23 cellular contexts compared by ENCODE assay signal in the genomic region with DNA sequence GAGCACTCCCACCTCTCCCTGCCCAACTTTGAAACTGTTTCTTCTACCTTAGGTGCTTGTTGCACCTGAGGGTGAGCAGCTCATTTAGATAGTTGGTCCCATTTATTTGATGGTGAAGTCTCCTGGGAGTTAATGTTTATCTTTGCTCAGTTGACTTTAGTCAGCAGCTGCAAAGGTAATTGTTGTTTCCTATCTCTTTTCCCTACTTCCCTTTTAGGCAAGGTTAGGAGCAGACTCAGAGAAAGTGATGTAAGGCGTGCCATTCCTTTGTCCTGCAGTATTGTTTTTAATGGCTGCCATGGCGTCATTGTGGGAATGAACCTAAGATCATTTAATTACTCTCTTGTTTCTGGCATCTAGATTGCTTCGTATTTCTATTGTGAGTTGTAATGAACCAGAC. TPM values are rescaled to one million over a fixed set of nuclear protein-coding genes. Genes with fewer than 3 reads are reported as not detected.
DNase-seq lines count a peak whose midpoint lies in the region; ATAC-seq, FAIRE-seq and TF ChIP-seq lines count a peak whose summit lies in the region.
"Had no signal": no experiment of that assay in that cellular context is flagged by ENCODE, and none has a peak within 500 bp of the region (broad histone marks: within the 10 kb centered on the region; RNA-seq: fewer than 3 reads in every experiment).

No MANE protein-coding gene starts in this region.

- intact Hi-C loops in K562 (cut with micrococcal nuclease), result no loop called here
- intact Hi-C loops in activated CD4-positive, alpha-beta T cell treated with anti-CD3 and anti-CD28 coated beads, Interleukin-2, amount 10 ng/mL, durations not matched to agents 24 days and 14 days (cut with micrococcal nuclease), result no loop called here

- no TSS peak for BruUV-seq in K562 (replicated peaks; lab: Mats Ljungman, UMichigan)

- no peaks in the 10 kb centered on the region for H3K9me3 ChIP-seq in K562 (replicated peaks; ENCODE audit: control insufficient read depth, insufficient read depth, low read depth, low read length)
- H3K9me3 ChIP-seq: BLaER1, HAP-1, sigmoid colon had no signal

- no peak for TF ChIP-seq RAD21 in K562 (CRISPR knock-in tag; conservative IDR thresholded peaks at IDR 0.05 in 1 of 2, IDR thresholded peaks at IDR 0.05 in 1 of 2)

- TF ChIP-seq CTCF in K562 (IDR thresholded peaks at IDR 0.05 in 2 of 3, conservative IDR thresholded peaks at IDR 0.05 in 1 of 3; ENCODE audit: insufficient read depth in 2 of 3, low read depth in 1 of 3, low read length in 3 of 3), result no peak
- no peak for TF ChIP-seq CTCF in nephron progenitor cell (IDR thresholded peaks at IDR 0.05)

- peaks cover 29% of the 10 kb centered on the region for H3K36me3 ChIP-seq in K562 (ENCODE audit: control insufficient read depth, insufficient read depth, low read length)

- no peak overlapping the region for H3K27ac ChIP-seq in K562 (ENCODE audit: extremely low read depth, low read depth, low read length)
- H3K27ac ChIP-seq: BLaER1 had no signal

- DNase-seq in NCI-H1417 (lab: John Stamatoyannopoulos, UW) (peak in 2 of 3 experiments; percentile 3 to 46), NCI-H1417 treated with DMSO at 0.1 percent for 48 hours (lab: John Stamatoyannopoulos, UW) (no peak), NCI-H146 (lab: John Stamatoyannopoulos, UW) (peak; percentile 40), K562 (ENCODE audit: extremely low read depth in 1 of 4, low spot score in 3 of 4) (no peak), nephron progenitor cell (no peak)
- DNase-seq in activated CD4-positive, alpha-beta T cell treated with anti-CD3 and anti-CD28 coated beads, Interleukin-2, amount 10 ng/mL, durations not matched to agents 24 days and 14 days, result no peak
- DNase-seq: activated CD8-positive, alpha-beta memory T cell treated with anti-CD3 and anti-CD28 coated beads for 24 hours; activated T-cell treated with anti-CD3 and anti-CD28 coated beads, Interleukin-2, amount 50 U/mL, for 72 hours; DND-41; foreskin fibroblast; NCI-H226; SHP77 treated with DMSO at 0.1 percent for 48 hours; sigmoid colon; stimulated activated naive CD4-positive, alpha-beta T cell treated with Interleukin-2 at 50 U/mL for 16 hours; T-helper 2 cell; trophoblast cell had no signal

- no peak overlapping the region for H2AFZ ChIP-seq in K562 (ENCODE audit: low read depth, low read length)

- no peaks in the 10 kb centered on the region for H3K27me3 Mint-ChIP-seq in nephron progenitor cell (ENCODE audit: low read depth, poor library complexity)
- H3K27me3 Mint-ChIP-seq in activated CD4-positive, alpha-beta T cell treated with anti-CD3 and anti-CD28 coated beads, Interleukin-2, amount 10 ng/mL, durations not matched to agents 24 days and 14 days, result no peaks in the 10 kb centered on the region

- H3K27me3 ChIP-seq in K562 (ENCODE audit: control insufficient read depth in 2 of 2, insufficient read depth in 2 of 2, low read length in 2 of 2), result no peaks in the 10 kb centered on the region
- H3K27me3 ChIP-seq: BLaER1, sigmoid colon had no signal

- no peaks in the 10 kb centered on the region for H3K9me3 Mint-ChIP-seq in nephron progenitor cell
- H3K9me3 Mint-ChIP-seq in activated CD4-positive, alpha-beta T cell treated with anti-CD3 and anti-CD28 coated beads, Interleukin-2, amount 10 ng/mL, durations not matched to agents 24 days and 14 days, result no peaks in the 10 kb centered on the region
- H3K9me3 Mint-ChIP-seq: activated naive CD4-positive, alpha-beta T cell treated with anti-CD3 and anti-CD28 coated beads, Interleukin-2, amount 50 U/mL, for 72 hours; activated T-cell treated with anti-CD3 and anti-CD28 coated beads, Interleukin-2, amount 50 U/mL, for 72 hours had no signal

- H3K4me1 ChIP-seq in K562 (replicated peaks in 1 of 2; ENCODE audit: control insufficient read depth in 2 of 2, insufficient read depth in 2 of 2, low read length in 2 of 2), result peaks cover 0 to 22% of the 10 kb centered on the region in 2 experiments; a peak in 3 of 5 replicates

- peaks cover 21% of the 10 kb centered on the region for H3K36me3 Mint-ChIP-seq in nephron progenitor cell (ENCODE audit: low read depth)
- H3K36me3 Mint-ChIP-seq in activated CD4-positive, alpha-beta T cell treated with anti-CD3 and anti-CD28 coated beads, Interleukin-2, amount 10 ng/mL, durations not matched to agents 24 days and 14 days (ENCODE audit: low read depth), result peaks cover 34% of the 10 kb centered on the region

- H3K4me2 ChIP-seq in K562 (ENCODE audit: insufficient read depth, low read length), result no peak overlapping the region
- H3K4me2 ChIP-seq: BLaER1 had no signal

- POLR2A ChIA-PET in K562 (lab: Yijun Ruan, JAX), result no interaction called here

- no peak for ATAC-seq in K562
- no peak for ATAC-seq in GM18520 (IDR thresholded peaks at IDR 0.05; ENCODE audit: unreplicated experiment)
- ATAC-seq in HG03439 (IDR thresholded peaks at IDR 0.05; ENCODE audit: unreplicated experiment), result no peak
- ATAC-seq: activated naive CD4-positive, alpha-beta T cell treated with anti-CD3 and anti-CD28 coated beads, Interleukin-2, amount 50 U/mL, for 72 hours; activated T-cell treated with anti-CD3 and anti-CD28 coated beads, Interleukin-2, amount 50 U/mL, for 72 hours; left lobe of liver had no signal

- in situ Hi-C loops in K562 (cut with MboI), result no loop called here

- no peak overlapping the region for H3K9ac ChIP-seq in K562 (ENCODE audit: insufficient read depth in 1 of 2, low read depth in 2 of 2, low read length in 2 of 2)
- H3K9ac ChIP-seq: BLaER1 had no signal

- no peak overlapping the region for H3K4me3 ChIP-seq in K562
- H3K4me3 ChIP-seq: BLaER1, HAP-1, sigmoid colon had no signal

- CTCF ChIA-PET in K562 (lab: Yijun Ruan, JAX; ENCODE audit: low intra/inter-chr PET ratio), result no interaction called here

- H3K4me1 Mint-ChIP-seq in nephron progenitor cell, result peaks cover 27% of the 10 kb centered on the region
- H3K4me1 Mint-ChIP-seq in activated CD4-positive, alpha-beta T cell treated with anti-CD3 and anti-CD28 coated beads, Interleukin-2, amount 10 ng/mL, durations not matched to agents 24 days and 14 days, result peaks cover 22% of the 10 kb centered on the region

- peaks cover 86% of the 10 kb centered on the region for H3K79me2 ChIP-seq in K562 (ENCODE audit: control insufficient read depth, insufficient read depth, low read length)

- peaks cover 4% of the 10 kb centered on the region; the same call in 1 of the 2 replicates for H4K20me1 ChIP-seq in K562 (replicated peaks; ENCODE audit: control insufficient read depth, insufficient read depth, low read length)

- H3K27ac Mint-ChIP-seq in nephron progenitor cell, result peak overlapping the region; percentile 49
- no peak overlapping the region for H3K27ac Mint-ChIP-seq in activated CD4-positive, alpha-beta T cell treated with anti-CD3 and anti-CD28 coated beads, Interleukin-2, amount 10 ng/mL, durations not matched to agents 24 days and 14 days
- H3K27ac Mint-ChIP-seq: activated naive CD4-positive, alpha-beta T cell treated with anti-CD3 and anti-CD28 coated beads, Interleukin-2, amount 50 U/mL, for 72 hours had no signal

- TF ChIP-seq POLR2A in K562 (conservative IDR thresholded peaks at IDR 0.05), result no peak

- no peak for TF ChIP-seq EP300 in K562 (IDR thresholded peaks at IDR 0.05; ENCODE audit: low read length)

- no peak for FAIRE-seq in K562 (lab: Jason Lieb, UNC)
- FAIRE-seq: colon had no signal

- 68% methylated on average over 3 of the region's 3 CpGs for WGBS in K562 (ENCODE audit: insufficient coverage, low coverage, missing lambda C conversion rate)

- no peaks in the 10 kb centered on the region for H3K9me1 ChIP-seq in K562 (ENCODE audit: control insufficient read depth, insufficient read depth, low read length)

- peak overlapping the region; percentile 33 for H3K4me3 Mint-ChIP-seq in nephron progenitor cell
- H3K4me3 Mint-ChIP-seq in activated CD4-positive, alpha-beta T cell treated with anti-CD3 and anti-CD28 coated beads, Interleukin-2, amount 10 ng/mL, durations not matched to agents 24 days and 14 days, result no peak overlapping the region

TF ChIP-seq in K562, 482 proteins besides CTCF, POLR2A, EP300 and RAD21 (continues in another document):
- TF ChIP-seq PCBP1 (IDR thresholded peaks at IDR 0.05; ENCODE audit: low read depth, low read length, poor library complexity, severe bottlenecking), result no peak
- TF ChIP-seq SOX6 (IDR thresholded peaks at IDR 0.05), result peak; percentile 20; the same call in 1 of the 2 replicates
- TF ChIP-seq NCOA4 (IDR thresholded peaks at IDR 0.05; ENCODE audit: partially characterized antibody), result no peak
- TF ChIP-seq, protein P1, sequence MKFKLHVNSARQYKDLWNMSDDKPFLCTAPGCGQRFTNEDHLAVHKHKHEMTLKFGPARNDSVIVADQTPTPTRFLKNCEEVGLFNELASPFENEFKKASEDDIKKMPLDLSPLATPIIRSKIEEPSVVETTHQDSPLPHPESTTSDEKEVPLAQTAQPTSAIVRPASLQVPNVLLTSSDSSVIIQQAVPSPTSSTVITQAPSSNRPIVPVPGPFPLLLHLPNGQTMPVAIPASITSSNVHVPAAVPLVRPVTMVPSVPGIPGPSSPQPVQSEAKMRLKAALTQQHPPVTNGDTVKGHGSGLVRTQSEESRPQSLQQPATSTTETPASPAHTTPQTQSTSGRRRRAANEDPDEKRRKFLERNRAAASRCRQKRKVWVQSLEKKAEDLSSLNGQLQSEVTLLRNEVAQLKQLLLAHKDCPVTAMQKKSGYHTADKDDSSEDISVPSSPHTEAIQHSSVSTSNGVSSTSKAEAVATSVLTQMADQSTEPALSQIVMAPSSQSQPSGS (CRISPR knock-in tag; IDR thresholded peaks at IDR 0.05), result no peak
- no peak for TF ChIP-seq HNRNPL (IDR thresholded peaks at IDR 0.05; ENCODE audit: low read depth, low read length)

RNA-seq across cellular contexts. Expression of a gene that starts 11.6 kb away (rescaled TPM):
- total RNA-seq in K562 (2011; cell fraction: chromatin; rRNA removed; ENCODE audit: low replicate concordance), result 13.3 and 62.5 TPM in 2 replicates
- 8.3 and 14.7 TPM in 2 replicates for total RNA-seq in K562 (2011; cell fraction: nucleolus; rRNA removed)
- 25.0 and 35.9 TPM in 2 replicates for total RNA-seq in K562 (2011; cell fraction: nucleoplasm; rRNA removed)
- total RNA-seq in K562 (2014; rRNA removed) (6.7 and 7.5 TPM in 2 replicates), K562 (2014; rRNA removed; fragmentation: Illumina TruSeq; extraction: Trizol) (15.5 and 16.9 TPM in 2 replicates), K562 (2015; rRNA removed; fragmentation: Illumina TruSeq; extraction: Trizol) (10.7 and 10.9 TPM in 2 replicates), K562 (2021) (14.5 and 15.4 TPM in 2 replicates)
- polyA plus RNA-seq in K562 (2011; rRNA removed) (26.4 and 31.3 TPM in 2 replicates), K562 (2014; fragmentation: Illumina TruSeq; extraction: Trizol) (10.2 and 12.3 TPM in 2 replicates), K562 (2014; fragmentation: Nextera tagmentation; extraction: Ambion mirVana) (1 to 10 TPM; 2.2 to 3.5 TPM), K562 (2014; rRNA removed) (7.1 and 7.9 TPM in 2 replicates)
- polyA plus RNA-seq in K562 (2011; cell fraction: cytosol; rRNA removed), result 4.0 and 10.1 TPM in 2 replicates
- polyA plus RNA-seq in K562 (2011; cell fraction: nucleus; rRNA removed), result 17.0 and 23.9 TPM in 2 replicates
- 9.0 and 11.6 TPM in 2 replicates for polyA plus RNA-seq in K562 (2012)
- 77.9 and 91.3 TPM in 2 replicates for polyA minus RNA-seq in K562 (2011; rRNA and poly(A)+ RNA removed)
- 17.3 and 24.0 TPM in 2 replicates for polyA minus RNA-seq in K562 (2011; cell fraction: cytosol; rRNA and poly(A)+ RNA removed)
- polyA minus RNA-seq in K562 (2011; cell fraction: nucleus; rRNA and poly(A)+ RNA removed), result 24.0 and 45.7 TPM in 2 replicates
- 38.7 and 39.9 TPM in 2 replicates for total RNA-seq in activated CD4-positive, alpha-beta T cell treated with anti-CD3 and anti-CD28 coated beads, Interleukin-2, amount 10 ng/mL, durations not matched to agents 24 days and 14 days

Comparison
In these comparisons a context has a peak if more than half of its experiments do, and no peak if none do; other contexts are left out.
1. DNase-seq: peak in NCI-H1417 (2 of 3) and NCI-H146 (single experiment); none in NCI-H1417 treated with DMSO at 0.1 percent for 48 hours (single experiment), K562 (0 of 4), nephron progenitor cell (single experiment) and activated CD4-positive, alpha-beta T cell treated with anti-CD3 and anti-CD28 coated beads, Interleukin-2, amount 10 ng/mL, durations not matched to agents 24 days and 14 days (single experiment).